8 cellular contexts compared by ENCODE assay signal in the genomic region with DNA sequence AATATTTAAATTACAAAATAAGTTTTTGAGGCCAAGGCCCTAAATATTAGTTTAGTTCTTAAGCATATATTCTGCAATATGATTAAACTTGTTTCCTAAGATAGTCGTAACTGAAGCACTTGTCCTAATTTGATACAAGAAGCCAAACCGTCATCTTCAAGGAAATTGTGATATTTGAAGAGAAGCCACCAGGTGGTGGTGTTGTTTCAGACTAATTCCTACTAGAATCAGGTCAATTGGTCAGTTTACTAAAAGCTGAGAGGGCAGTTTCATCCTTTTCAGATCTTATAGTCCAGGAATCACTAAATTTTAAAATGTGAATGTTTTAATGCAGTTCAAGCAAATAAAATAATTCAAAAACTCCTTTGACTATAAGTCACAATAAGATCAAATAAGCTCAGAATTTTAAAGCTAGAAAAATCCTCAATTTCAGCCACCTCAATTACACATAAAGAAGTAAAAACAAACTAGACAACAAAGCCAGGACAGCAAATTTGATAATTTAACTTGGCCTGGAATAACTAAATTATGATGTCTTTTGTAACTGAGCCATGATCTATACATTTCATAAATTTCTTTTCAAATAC. TPM values are rescaled to one million over a fixed set of nuclear protein-coding genes. Genes with fewer than 3 reads are reported as not detected.
DNase-seq lines count a peak whose midpoint lies in the region; ATAC-seq and TF ChIP-seq lines count a peak whose summit lies in the region.

No MANE protein-coding gene starts in this region.

- H3K4me3 ChIP-seq in aorta (ENCODE audit: low read length in 2 of 2), result no peak overlapping the region
- H3K4me3 ChIP-seq in effector memory CD4-positive, alpha-beta T cell (ENCODE audit: insufficient read depth, low read depth, low read length, poor library complexity, severe bottlenecking), result no peak overlapping the region

- H3K36me3 ChIP-seq in aorta (ENCODE audit: control insufficient read depth in 1 of 2, insufficient read depth in 2 of 2, low read length in 1 of 2), result no peaks in the 10 kb centered on the region
- H3K36me3 ChIP-seq in effector memory CD4-positive, alpha-beta T cell (ENCODE audit: control insufficient read depth, insufficient read depth, low read length), result no peaks in the 10 kb centered on the region

- intact Hi-C loops in aorta (cut with DNase I), result no loop called here

- in situ Hi-C loops in T47D (cut with HindIII; ENCODE audit: low pct_unique_long_range_greater_than_20kb, low sequenced_read_pairs), result no loop called here

- peak; percentile 79 for ATAC-seq in left lobe of liver
- ATAC-seq in aorta (ENCODE audit: low FRiP score), result peak; percentile 68

- H3K27me3 ChIP-seq in aorta (ENCODE audit: control insufficient read depth in 1 of 2, insufficient read depth in 2 of 2, low read length in 1 of 2), result no peaks in the 10 kb centered on the region
- H3K27me3 ChIP-seq in effector memory CD4-positive, alpha-beta T cell (replicated peaks; ENCODE audit: control insufficient read depth, insufficient read depth, low read length, poor library complexity, severe bottlenecking), result no peaks in the 10 kb centered on the region

- peak overlapping the region; percentile 60 for H3K27ac ChIP-seq in 22Rv1
- H3K27ac ChIP-seq in aorta (ENCODE audit: low read depth in 1 of 2, low read length in 2 of 2), result no peak overlapping the region
- H3K27ac ChIP-seq in effector memory CD4-positive, alpha-beta T cell (ENCODE audit: insufficient read depth, low read length, poor library complexity, severe bottlenecking), result no peak overlapping the region

- H3K9me3 ChIP-seq in aorta (ENCODE audit: control insufficient read depth, low read length), result no peaks in the 10 kb centered on the region
- H3K9me3 ChIP-seq in effector memory CD4-positive, alpha-beta T cell (ENCODE audit: control insufficient read depth, low read length), result no peaks in the 10 kb centered on the region

- H3K4me1 ChIP-seq in aorta (ENCODE audit: control insufficient read depth in 1 of 2, insufficient read depth in 2 of 2, low read length in 2 of 2), result no peaks in the 10 kb centered on the region
- no peaks in the 10 kb centered on the region for H3K4me1 ChIP-seq in effector memory CD4-positive, alpha-beta T cell (ENCODE audit: control insufficient read depth, insufficient read depth, low read length, poor library complexity, severe bottlenecking)

- peak; percentile 89 for TF ChIP-seq CTCF in 22Rv1 (IDR thresholded peaks at IDR 0.05)

- DNase-seq in ELF-1 (ENCODE audit: low read depth, low spot score), result peak; percentile 20
- DNase-seq in HPDE6-E6E7 (ENCODE audit: extremely low spot score), result peak; percentile 14
- peak; percentile 78 for DNase-seq in NCI-H82 (lab: John Stamatoyannopoulos, UW)
- peak; percentile 27 to 83 for DNase-seq in T47D (ENCODE audit: low read depth in 1 of 2, low spot score in 1 of 2)
- no peak for DNase-seq in left lobe of liver (ENCODE audit: low spot score)
- DNase-seq in aorta, result no peak
- no peak for DNase-seq in effector memory CD4-positive, alpha-beta T cell

- 3 to 4% methylated on average over 2 of the region's 2 CpGs for WGBS in aorta, 2 donors

RNA-seq across cellular contexts. Expression of a gene that starts 7.1 kb away (rescaled TPM):
- total RNA-seq in left lobe of liver (55.0 TPM), aorta (10 to 100 TPM; 93.4 to 94.0 TPM)
- 10 to 100 TPM; 38.9 to 58.6 TPM for polyA plus RNA-seq in aorta

Comparison
In these comparisons a context has a peak if more than half of its experiments do, and no peak if none do; other contexts are left out.
1. DNase-seq: peak in ELF-1 (single experiment), HPDE6-E6E7 (single experiment), NCI-H82 (single experiment) and T47D (2 of 2); none in left lobe of liver (single experiment), aorta (0 of 2) and effector memory CD4-positive, alpha-beta T cell (0 of 3).